ENCODE assay signal across 8 cellular contexts in genomic region chr6:142927274-142927586, GRCh38. TPM values are rescaled to one million over a fixed set of nuclear protein-coding genes. Genes with fewer than 3 reads are reported as not detected.
DNase-seq lines count a peak whose midpoint lies in the region; ATAC-seq and TF ChIP-seq lines count a peak whose summit lies in the region.

No MANE protein-coding gene starts in this region.

- peak overlapping the region; percentile 57; the same call in 1 of the 2 replicates for H2BK20ac ChIP-seq in IMR-90 (ENCODE audit: low read depth, low read length)

- H3K36me3 Mint-ChIP-seq in activated naive CD8-positive, alpha-beta T cell: peaks cover 2% of the 10 kb centered on the region
- no peaks in the 10 kb centered on the region for H3K36me3 Mint-ChIP-seq in immature natural killer cell

- POLR2A ChIA-PET in IMR-90 (lab: Charles Lee; ENCODE audit: unreplicated experiment): no interaction called here

- H3K4me1 ChIP-seq in IMR-90 (ENCODE audit: control insufficient read depth, insufficient read depth, low read length): no peaks in the 10 kb centered on the region; the same call in 1 of the 2 replicates

- H3K27me3 ChIP-seq in IMR-90 (ENCODE audit: control insufficient read depth, insufficient read depth, low read length): no peaks in the 10 kb centered on the region

- no peak for TF ChIP-seq CTCF in IMR-90 (conservative IDR thresholded peaks at IDR 0.05; ENCODE audit: low read depth, low read length)

- H3K9me3 Mint-ChIP-seq in activated naive CD8-positive, alpha-beta T cell (ENCODE audit: low read depth): no peaks in the 10 kb centered on the region
- no peaks in the 10 kb centered on the region for H3K9me3 Mint-ChIP-seq in immature natural killer cell
- H3K9me3 Mint-ChIP-seq in stimulated activated naive CD8-positive, alpha-beta T cell treated with anti-CD3 and anti-CD28 coated beads, Interleukin-15, amount 100 ng/mL, for 72 hours: no peaks in the 10 kb centered on the region

- H3K4me3 ChIP-seq in IMR-90 (ENCODE audit: insufficient read depth, low read depth, low read length): peak overlapping the region; percentile 73

- H4K91ac ChIP-seq in IMR-90 (ENCODE audit: insufficient read depth, low read depth, low read length): peak overlapping the region; percentile 62; the same call in 1 of the 2 replicates

- peak overlapping the region; percentile 93 for H3K4me3 Mint-ChIP-seq in activated naive CD8-positive, alpha-beta T cell
- peak overlapping the region; percentile 85 to 99 (median 93) for H3K4me3 Mint-ChIP-seq in immature natural killer cell
- H3K4me3 Mint-ChIP-seq in stimulated activated naive CD8-positive, alpha-beta T cell treated with anti-CD3 and anti-CD28 coated beads, Interleukin-15, amount 100 ng/mL, for 72 hours: peak overlapping the region; percentile 84 to 99

- peak overlapping the region; percentile 55; the same call in 1 of the 2 replicates for H4K5ac ChIP-seq in IMR-90 (ENCODE audit: low read depth, low read length)

- H3K23ac ChIP-seq in IMR-90 (ENCODE audit: low read depth, low read length): peak overlapping the region; percentile 68; the same call in 1 of the 2 replicates

- TF ChIP-seq RAD21 in IMR-90 (IDR thresholded peaks at IDR 0.05; ENCODE audit: low read length): no peak

- H3K4me2 ChIP-seq in IMR-90 (ENCODE audit: low read depth, low read length): peak overlapping the region; percentile 87

- peaks cover 16 to 46% of the 10 kb centered on the region in 2 experiments; a peak in 3 of 4 replicates for H3K79me1 ChIP-seq in IMR-90 (ENCODE audit: low read depth in 1 of 2, low read length in 2 of 2)

- H3K56ac ChIP-seq in IMR-90 (ENCODE audit: extremely low read depth, insufficient read depth, low read length): peak overlapping the region; percentile 75

- BruUV-seq in IMR-90 (replicated peaks; lab: Mats Ljungman, UMichigan): TSS peak; percentile 83

- H3K14ac ChIP-seq in IMR-90 (replicated peaks; ENCODE audit: low read depth, low read length): peak overlapping the region; percentile 79

- H3K27ac ChIP-seq in IMR-90 (ENCODE audit: insufficient read depth, low read length): peak overlapping the region; percentile 82

- ATAC-seq in IMR-90 (ENCODE audit: low read depth) (no peak), esophagus mucosa (no peak), GM19023 (IDR thresholded peaks at IDR 0.05; ENCODE audit: unreplicated experiment) (no peak)
- no peak for ATAC-seq in stimulated activated naive CD8-positive, alpha-beta T cell treated with anti-CD3 and anti-CD28 coated beads, Interleukin-15, amount 100 ng/mL, for 72 hours

- H2BK120ac ChIP-seq in IMR-90 (ENCODE audit: low read depth, low read length): peak overlapping the region; percentile 76

- no CpG with 5 or more reads among the region's 7 CpGs for WGBS in IMR-90 (ENCODE audit: extremely low coverage in 2 of 2, insufficient read length in 1 of 2), 2 experiments

- dilution Hi-C loops in IMR-90 (cut with HindIII; ENCODE audit: low sequenced_read_pairs, unreplicated experiment): no loop called here

- in situ Hi-C loops in IMR-90 (cut with MboI; ENCODE audit: low sequenced_read_pairs): no loop called here

- H3K4ac ChIP-seq in IMR-90 (ENCODE audit: low read depth, low read length): peak overlapping the region; percentile 67; the same call in 1 of the 2 replicates

- DNase-seq in IMR-90 (no peak), immature natural killer cell (no peak), D341Med (ENCODE audit: low spot score) (no peak)
- DNase-seq in stimulated activated naive CD8-positive, alpha-beta T cell treated with anti-CD3 and anti-CD28 coated beads, Interleukin-15, amount 100 ng/mL, for 72 hours: no peak
- DNase-seq in stimulated activated CD4-positive, alpha-beta T cell treated with anti-CD3 and anti-CD28 coated beads, Interleukin-1b, Interleukin-23, amount 100 ng/mL, for 48 hours: no peak

- no peaks in the 10 kb centered on the region for H3K9me3 ChIP-seq in IMR-90 (ENCODE audit: control insufficient read depth, insufficient read depth, low read length)

- H4K20me1 ChIP-seq in IMR-90 (ENCODE audit: insufficient read depth, low read length): no peaks in the 10 kb centered on the region; the same call in 1 of the 2 replicates

- peak overlapping the region; percentile 87; the same call in 1 of the 3 replicates for H2BK15ac ChIP-seq in IMR-90 (ENCODE audit: low read depth, low read length)

- H2AK5ac ChIP-seq in IMR-90 (ENCODE audit: low read depth, low read length): no peak overlapping the region

- H2AK9ac ChIP-seq in IMR-90 (replicated peaks; ENCODE audit: low read depth, low read length, poor library complexity): peak overlapping the region; percentile 51

- peak overlapping the region; percentile 61 to 69 for H4K8ac ChIP-seq in IMR-90 (ENCODE audit: low read depth in 2 of 2, low read length in 2 of 2)

- H3K9ac ChIP-seq in IMR-90 (ENCODE audit: low read depth, low read length): peak overlapping the region; percentile 81

- no peak for TF ChIP-seq POLR2A in IMR-90 (IDR thresholded peaks at IDR 0.05; ENCODE audit: low read depth, low read length)

- peak overlapping the region; percentile 95 for H2AFZ ChIP-seq in IMR-90 (replicated peaks; ENCODE audit: low read length, poor library complexity)

- H3K9me1 ChIP-seq in IMR-90 (ENCODE audit: insufficient read depth, low read length): no peaks in the 10 kb centered on the region

- H2BK5ac ChIP-seq in IMR-90 (ENCODE audit: low read depth, low read length, poor library complexity, severe bottlenecking): peak overlapping the region; percentile 85

- no peaks in the 10 kb centered on the region for H3K36me3 ChIP-seq in IMR-90 (ENCODE audit: control insufficient read depth, insufficient read depth, low read length)

- H3K18ac ChIP-seq in IMR-90 (ENCODE audit: low read depth, low read length): peak overlapping the region; percentile 89

- H3K4me1 Mint-ChIP-seq in activated naive CD8-positive, alpha-beta T cell (ENCODE audit: low read depth): peaks cover 76% of the 10 kb centered on the region
- peaks cover 33 to 61% of the 10 kb centered on the region in 2 donors for H3K4me1 Mint-ChIP-seq in immature natural killer cell
- peaks cover 47% of the 10 kb centered on the region for H3K4me1 Mint-ChIP-seq in stimulated activated naive CD8-positive, alpha-beta T cell treated with anti-CD3 and anti-CD28 coated beads, Interleukin-15, amount 100 ng/mL, for 72 hours

- peak overlapping the region; percentile 99 for H3K27ac Mint-ChIP-seq in activated naive CD8-positive, alpha-beta T cell
- H3K27ac Mint-ChIP-seq in immature natural killer cell: peak overlapping the region; percentile 92 to 98 (median 96)
- peak overlapping the region; percentile 97 to 99 for H3K27ac Mint-ChIP-seq in stimulated activated naive CD8-positive, alpha-beta T cell treated with anti-CD3 and anti-CD28 coated beads, Interleukin-15, amount 100 ng/mL, for 72 hours

- intact Hi-C loops in IMR-90 (cut with micrococcal nuclease): loop anchor here (1.0 to 5.0 kb wide), 2 partner anchors 24 to 80 kb away; no protein-coding TSS in a partner anchor

- CTCF ChIA-PET in IMR-90 (lab: Yijun Ruan, JAX): interaction anchor here (1.1 kb wide), 1 partner anchor 234 kb away, joined by 3 read pairs; no protein-coding TSS in a partner anchor

- no peaks in the 10 kb centered on the region for H3K27me3 Mint-ChIP-seq in activated naive CD8-positive, alpha-beta T cell
- peaks cover 0 to 9% (median 7%) of the 10 kb centered on the region in 3 donors for H3K27me3 Mint-ChIP-seq in immature natural killer cell (ENCODE audit: low read depth in 3 of 3)
- H3K27me3 Mint-ChIP-seq in stimulated activated naive CD8-positive, alpha-beta T cell treated with anti-CD3 and anti-CD28 coated beads, Interleukin-15, amount 100 ng/mL, for 72 hours: no peaks in the 10 kb centered on the region

TF ChIP-seq in IMR-90, 13 proteins besides CTCF, POLR2A, EP300 and RAD21:
- TF ChIP-seq CEBPB (IDR thresholded peaks at IDR 0.05; ENCODE audit: low read depth, low read length) (no peak), ELK1 (IDR thresholded peaks at IDR 0.05; ENCODE audit: borderline replicate concordance, low read depth, low read length) (no peak), MXI1 (IDR thresholded peaks at IDR 0.05; ENCODE audit: borderline replicate concordance, low read depth, low read length) (no peak), FOS (IDR thresholded peaks at IDR 0.05; ENCODE audit: low read depth, low read length) (no peak), SMC3 (IDR thresholded peaks at IDR 0.05; ENCODE audit: low read depth, low read length) (no peak), CHD1 (IDR thresholded peaks at IDR 0.05; ENCODE audit: low read depth, low read length) (no peak), USF2 (IDR thresholded peaks at IDR 0.05; ENCODE audit: low read depth, low read length) (no peak)
TF ChIP-seq in IMR-90: peak in this region for 0.

RNA-seq across cellular contexts. Expression of gene HIVEP2, which starts 17.7 kb away (rescaled TPM):
- 11.1 and 11.3 TPM in 2 replicates for total RNA-seq in IMR-90 (2012; rRNA removed)
- 4.2 and 4.3 TPM in 2 replicates for polyA plus RNA-seq in IMR-90 (2012; rRNA removed)
- 1.4 and 1.5 TPM in 2 replicates for polyA plus RNA-seq in IMR-90 (2012; cell fraction: cytosol; rRNA removed)
- polyA plus RNA-seq in IMR-90 (2012; cell fraction: nucleus; rRNA removed; ENCODE audit: low replicate concordance): 2.9 and 6.6 TPM in 2 replicates
- 1 to 10 TPM in 2 of 3 donors, under 1 TPM in 1; 0.13 to 4.6 (median 1.5) TPM for polyA plus RNA-seq in immature natural killer cell
- total RNA-seq in esophagus mucosa: 12.2 TPM
